Comparison of ENCODE assay signal across 8 cellular contexts in the genomic region with DNA sequence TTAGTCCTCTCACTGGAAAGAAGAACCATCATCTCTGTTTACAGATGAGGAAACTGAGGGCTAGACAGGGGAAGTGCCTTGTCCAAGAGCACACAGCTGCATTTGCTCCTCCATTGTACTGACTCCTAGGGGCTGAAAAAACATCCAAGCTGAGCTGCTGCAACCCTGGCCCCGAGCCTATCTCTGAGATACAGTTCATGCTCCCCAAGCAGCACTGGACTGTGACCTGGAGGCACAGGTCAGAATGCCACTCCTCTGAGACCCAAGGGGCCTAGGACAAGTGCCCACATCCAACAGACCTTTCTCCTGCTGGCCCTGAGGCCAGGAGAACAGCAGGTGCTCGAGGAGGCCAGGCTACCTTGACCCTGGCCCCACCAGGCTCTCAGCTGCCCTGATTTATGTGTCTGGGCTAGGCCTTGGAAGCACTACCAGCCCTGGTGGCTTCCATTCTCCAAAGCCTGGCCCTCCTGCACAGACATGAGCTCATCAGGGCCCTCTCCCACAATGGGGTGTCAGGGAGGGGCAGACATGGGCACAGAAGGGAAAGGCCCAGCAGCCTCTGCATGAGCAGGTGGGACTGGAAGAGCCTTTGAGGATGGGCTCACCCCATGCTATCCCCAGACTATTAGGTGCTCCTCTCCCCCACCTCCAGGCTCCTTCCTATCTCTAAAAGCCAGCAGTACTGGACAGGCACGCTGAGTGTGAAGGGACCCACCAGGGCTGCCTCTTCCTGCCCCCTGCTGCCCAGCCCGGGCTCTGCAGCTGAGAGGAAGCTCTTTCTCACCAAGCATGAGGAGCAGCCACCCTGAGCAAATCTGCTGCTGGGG. TPM values are rescaled to one million over a fixed set of nuclear protein-coding genes. Genes with fewer than 3 reads are reported as not detected.
DNase-seq lines count a peak whose midpoint lies in the region; ATAC-seq and TF ChIP-seq lines count a peak whose summit lies in the region.

No MANE protein-coding gene starts in this region.

- H3K4me1 Mint-ChIP-seq in HFFc6 (ENCODE audit: low read depth), result peaks cover 46% of the 10 kb centered on the region

- H3K36me3 Mint-ChIP-seq in HFFc6 (ENCODE audit: low read depth), result no peaks in the 10 kb centered on the region

- H3K4me3 Mint-ChIP-seq in HFFc6, result no peak overlapping the region

- no peak overlapping the region for H3K27ac Mint-ChIP-seq in HFFc6

- peaks cover 6% of the 10 kb centered on the region for H3K27me3 Mint-ChIP-seq in HFFc6 (ENCODE audit: insufficient read depth)

- ATAC-seq in HG03175 (IDR thresholded peaks at IDR 0.05; ENCODE audit: unreplicated experiment), result no peak
- ATAC-seq in HG03439 (IDR thresholded peaks at IDR 0.05; ENCODE audit: unreplicated experiment), result no peak

- intact Hi-C loops in posterior cingulate gyrus (cut with DNase I), result no loop called here

- DNase-seq in COLO829 (ENCODE audit: low spot score), result peak; percentile 74
- peak; percentile 60 for DNase-seq in HFFc6
- peak; percentile 57 for DNase-seq in RPMI7951 (ENCODE audit: low read depth)
- peak; percentile 46 for DNase-seq in activated naive CD4-positive, alpha-beta T cell treated with anti-CD3 and anti-CD28 coated beads, Interleukin-2, amount 50 U/mL, for 16 hours
- peak; percentile 61 for DNase-seq in glomerular visceral epithelial cell (ENCODE audit: extremely low spot score)
- DNase-seq in posterior cingulate gyrus, result peak; percentile 63 to 97 (median 82)

- TF ChIP-seq CTCF in HFFc6 (IDR thresholded peaks at IDR 0.05), result peak; percentile 89

- no peaks in the 10 kb centered on the region for H3K9me3 Mint-ChIP-seq in HFFc6

RNA-seq across cellular contexts. Expression of a gene that starts 18.9 kb away (rescaled TPM):
- 1 to 10 TPM; 4.9 to 8.8 (median 6.4) TPM for total RNA-seq in HFFc6 (2021; fragmentation: NEBNext Ultra II Directional; extraction: Animal tissue kit (Norgen Biotek cat#: 25700))
- total RNA-seq in RPMI7951 (2014; rRNA removed; shearing (Covaris generic)), result 3.4 and 6.7 TPM in 2 replicates

RNA-seq across cellular contexts. Expression of a gene that starts 41.5 kb away (rescaled TPM):
- 100 to 1,000 TPM in 1 of 6 experiments, 10 to 100 TPM in 5; 74.1 to 100 (median 87.6) TPM for total RNA-seq in HFFc6 (2021; fragmentation: NEBNext Ultra II Directional; extraction: Animal tissue kit (Norgen Biotek cat#: 25700))
- total RNA-seq in RPMI7951 (2014; rRNA removed; shearing (Covaris generic)), result 6.9 and 7.1 TPM in 2 replicates
